ENCODE assay signal across 1 cellular context in the genomic region with DNA sequence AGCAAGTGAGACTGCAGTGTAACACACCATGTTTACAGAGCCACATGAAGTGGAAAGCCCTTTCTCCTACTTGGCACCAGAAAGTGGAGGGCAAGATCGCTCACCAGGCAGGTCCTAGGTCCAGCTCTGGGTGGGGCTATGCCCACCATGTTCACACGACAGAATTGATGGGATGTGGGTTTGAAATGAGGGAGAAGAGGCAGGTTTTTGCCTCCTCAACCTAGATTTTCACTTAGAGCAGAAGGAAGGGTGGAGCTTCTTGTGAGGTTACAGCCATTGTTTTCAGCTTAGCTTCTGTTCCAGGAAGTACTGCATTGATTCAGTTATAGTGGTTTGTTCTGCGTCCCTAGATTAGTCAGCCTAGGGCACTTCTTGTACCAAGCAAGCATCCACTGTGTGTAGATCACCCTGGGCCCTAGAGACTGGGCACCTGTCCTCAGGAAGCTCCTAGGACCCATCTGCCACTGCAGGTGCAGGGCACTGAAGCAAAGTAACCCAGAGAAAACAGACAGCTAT.
TF ChIP-seq lines count a peak whose summit lies in the region.

No MANE protein-coding gene starts in this region.

TF ChIP-seq in K562, 482 proteins besides CTCF, POLR2A, EP300 and RAD21 (continued from another document and continues in another):
- 0 out of 2 replicates have a peak, but pooled peaks have one; percentile 63 for TF ChIP-seq HIVEP1 (CRISPR knock-in tag; IDR thresholded peaks at IDR 0.05)
- no peak for TF ChIP-seq NONO (IDR thresholded peaks at IDR 0.05; ENCODE audit: low read depth in 2 of 2, low read length in 1 of 2)
- no peak for TF ChIP-seq KLF10 (CRISPR knock-in tag; IDR thresholded peaks at IDR 0.05)
- TF ChIP-seq, protein P1, sequence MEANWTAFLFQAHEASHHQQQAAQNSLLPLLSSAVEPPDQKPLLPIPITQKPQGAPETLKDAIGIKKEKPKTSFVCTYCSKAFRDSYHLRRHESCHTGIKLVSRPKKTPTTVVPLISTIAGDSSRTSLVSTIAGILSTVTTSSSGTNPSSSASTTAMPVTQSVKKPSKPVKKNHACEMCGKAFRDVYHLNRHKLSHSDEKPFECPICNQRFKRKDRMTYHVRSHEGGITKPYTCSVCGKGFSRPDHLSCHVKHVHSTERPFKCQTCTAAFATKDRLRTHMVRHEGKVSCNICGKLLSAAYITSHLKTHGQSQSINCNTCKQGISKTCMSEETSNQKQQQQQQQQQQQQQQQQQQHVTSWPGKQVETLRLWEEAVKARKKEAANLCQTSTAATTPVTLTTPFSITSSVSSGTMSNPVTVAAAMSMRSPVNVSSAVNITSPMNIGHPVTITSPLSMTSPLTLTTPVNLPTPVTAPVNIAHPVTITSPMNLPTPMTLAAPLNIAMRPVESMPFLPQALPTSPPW (CRISPR knock-in tag; IDR thresholded peaks at IDR 0.05), result no peak; the same call in 1 of the 2 replicates
- TF ChIP-seq, protein P2, sequence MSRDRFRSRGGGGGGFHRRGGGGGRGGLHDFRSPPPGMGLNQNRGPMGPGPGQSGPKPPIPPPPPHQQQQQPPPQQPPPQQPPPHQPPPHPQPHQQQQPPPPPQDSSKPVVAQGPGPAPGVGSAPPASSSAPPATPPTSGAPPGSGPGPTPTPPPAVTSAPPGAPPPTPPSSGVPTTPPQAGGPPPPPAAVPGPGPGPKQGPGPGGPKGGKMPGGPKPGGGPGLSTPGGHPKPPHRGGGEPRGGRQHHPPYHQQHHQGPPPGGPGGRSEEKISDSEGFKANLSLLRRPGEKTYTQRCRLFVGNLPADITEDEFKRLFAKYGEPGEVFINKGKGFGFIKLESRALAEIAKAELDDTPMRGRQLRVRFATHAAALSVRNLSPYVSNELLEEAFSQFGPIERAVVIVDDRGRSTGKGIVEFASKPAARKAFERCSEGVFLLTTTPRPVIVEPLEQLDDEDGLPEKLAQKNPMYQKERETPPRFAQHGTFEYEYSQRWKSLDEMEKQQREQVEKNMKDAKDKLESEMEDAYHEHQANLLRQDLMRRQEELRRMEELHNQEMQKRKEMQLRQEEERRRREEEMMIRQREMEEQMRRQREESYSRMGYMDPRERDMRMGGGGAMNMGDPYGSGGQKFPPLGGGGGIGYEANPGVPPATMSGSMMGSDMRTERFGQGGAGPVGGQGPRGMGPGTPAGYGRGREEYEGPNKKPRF (IDR thresholded peaks at IDR 0.05; ENCODE audit: low read depth, low read length), result no peak
- TF ChIP-seq, protein P3, sequence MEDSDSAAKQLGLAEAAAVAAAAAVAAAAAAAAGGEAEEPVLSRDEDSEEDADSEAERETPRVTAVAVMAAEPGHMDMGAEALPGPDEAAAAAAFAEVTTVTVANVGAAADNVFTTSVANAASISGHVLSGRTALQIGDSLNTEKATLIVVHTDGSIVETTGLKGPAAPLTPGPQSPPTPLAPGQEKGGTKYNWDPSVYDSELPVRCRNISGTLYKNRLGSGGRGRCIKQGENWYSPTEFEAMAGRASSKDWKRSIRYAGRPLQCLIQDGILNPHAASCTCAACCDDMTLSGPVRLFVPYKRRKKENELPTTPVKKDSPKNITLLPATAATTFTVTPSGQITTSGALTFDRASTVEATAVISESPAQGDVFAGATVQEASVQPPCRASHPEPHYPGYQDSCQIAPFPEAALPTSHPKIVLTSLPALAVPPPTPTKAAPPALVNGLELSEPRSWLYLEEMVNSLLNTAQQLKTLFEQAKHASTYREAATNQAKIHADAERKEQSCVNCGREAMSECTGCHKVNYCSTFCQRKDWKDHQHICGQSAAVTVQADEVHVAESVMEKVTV (CRISPR knock-in tag; IDR thresholded peaks at IDR 0.05), result no peak
- TF ChIP-seq, protein P4, sequence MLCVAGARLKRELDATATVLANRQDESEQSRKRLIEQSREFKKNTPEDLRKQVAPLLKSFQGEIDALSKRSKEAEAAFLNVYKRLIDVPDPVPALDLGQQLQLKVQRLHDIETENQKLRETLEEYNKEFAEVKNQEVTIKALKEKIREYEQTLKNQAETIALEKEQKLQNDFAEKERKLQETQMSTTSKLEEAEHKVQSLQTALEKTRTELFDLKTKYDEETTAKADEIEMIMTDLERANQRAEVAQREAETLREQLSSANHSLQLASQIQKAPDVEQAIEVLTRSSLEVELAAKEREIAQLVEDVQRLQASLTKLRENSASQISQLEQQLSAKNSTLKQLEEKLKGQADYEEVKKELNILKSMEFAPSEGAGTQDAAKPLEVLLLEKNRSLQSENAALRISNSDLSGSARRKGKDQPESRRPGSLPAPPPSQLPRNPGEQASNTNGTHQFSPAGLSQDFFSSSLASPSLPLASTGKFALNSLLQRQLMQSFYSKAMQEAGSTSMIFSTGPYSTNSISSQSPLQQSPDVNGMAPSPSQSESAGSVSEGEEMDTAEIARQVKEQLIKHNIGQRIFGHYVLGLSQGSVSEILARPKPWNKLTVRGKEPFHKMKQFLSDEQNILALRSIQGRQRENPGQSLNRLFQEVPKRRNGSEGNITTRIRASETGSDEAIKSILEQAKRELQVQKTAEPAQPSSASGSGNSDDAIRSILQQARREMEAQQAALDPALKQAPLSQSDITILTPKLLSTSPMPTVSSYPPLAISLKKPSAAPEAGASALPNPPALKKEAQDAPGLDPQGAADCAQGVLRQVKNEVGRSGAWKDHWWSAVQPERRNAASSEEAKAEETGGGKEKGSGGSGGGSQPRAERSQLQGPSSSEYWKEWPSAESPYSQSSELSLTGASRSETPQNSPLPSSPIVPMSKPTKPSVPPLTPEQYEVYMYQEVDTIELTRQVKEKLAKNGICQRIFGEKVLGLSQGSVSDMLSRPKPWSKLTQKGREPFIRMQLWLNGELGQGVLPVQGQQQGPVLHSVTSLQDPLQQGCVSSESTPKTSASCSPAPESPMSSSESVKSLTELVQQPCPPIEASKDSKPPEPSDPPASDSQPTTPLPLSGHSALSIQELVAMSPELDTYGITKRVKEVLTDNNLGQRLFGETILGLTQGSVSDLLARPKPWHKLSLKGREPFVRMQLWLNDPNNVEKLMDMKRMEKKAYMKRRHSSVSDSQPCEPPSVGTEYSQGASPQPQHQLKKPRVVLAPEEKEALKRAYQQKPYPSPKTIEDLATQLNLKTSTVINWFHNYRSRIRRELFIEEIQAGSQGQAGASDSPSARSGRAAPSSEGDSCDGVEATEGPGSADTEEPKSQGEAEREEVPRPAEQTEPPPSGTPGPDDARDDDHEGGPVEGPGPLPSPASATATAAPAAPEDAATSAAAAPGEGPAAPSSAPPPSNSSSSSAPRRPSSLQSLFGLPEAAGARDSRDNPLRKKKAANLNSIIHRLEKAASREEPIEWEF (CRISPR knock-in tag; IDR thresholded peaks at IDR 0.05), result peak; percentile 61; the same call in 1 of the 2 replicates
- TF ChIP-seq MTA1 (IDR thresholded peaks at IDR 0.05; ENCODE audit: borderline replicate concordance), result no peak
- peak; percentile 37; the same call in 1 of the 2 replicates for TF ChIP-seq CXXC5 (CRISPR knock-in tag; IDR thresholded peaks at IDR 0.05)
- TF ChIP-seq, protein P5, sequence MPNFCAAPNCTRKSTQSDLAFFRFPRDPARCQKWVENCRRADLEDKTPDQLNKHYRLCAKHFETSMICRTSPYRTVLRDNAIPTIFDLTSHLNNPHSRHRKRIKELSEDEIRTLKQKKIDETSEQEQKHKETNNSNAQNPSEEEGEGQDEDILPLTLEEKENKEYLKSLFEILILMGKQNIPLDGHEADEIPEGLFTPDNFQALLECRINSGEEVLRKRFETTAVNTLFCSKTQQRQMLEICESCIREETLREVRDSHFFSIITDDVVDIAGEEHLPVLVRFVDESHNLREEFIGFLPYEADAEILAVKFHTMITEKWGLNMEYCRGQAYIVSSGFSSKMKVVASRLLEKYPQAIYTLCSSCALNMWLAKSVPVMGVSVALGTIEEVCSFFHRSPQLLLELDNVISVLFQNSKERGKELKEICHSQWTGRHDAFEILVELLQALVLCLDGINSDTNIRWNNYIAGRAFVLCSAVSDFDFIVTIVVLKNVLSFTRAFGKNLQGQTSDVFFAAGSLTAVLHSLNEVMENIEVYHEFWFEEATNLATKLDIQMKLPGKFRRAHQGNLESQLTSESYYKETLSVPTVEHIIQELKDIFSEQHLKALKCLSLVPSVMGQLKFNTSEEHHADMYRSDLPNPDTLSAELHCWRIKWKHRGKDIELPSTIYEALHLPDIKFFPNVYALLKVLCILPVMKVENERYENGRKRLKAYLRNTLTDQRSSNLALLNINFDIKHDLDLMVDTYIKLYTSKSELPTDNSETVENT (CRISPR knock-in tag; IDR thresholded peaks at IDR 0.05), result 0 out of 2 replicates have a peak, but pooled peaks have one; percentile 22
- TF ChIP-seq ZNF324 (CRISPR knock-in tag; IDR thresholded peaks at IDR 0.05), result no peak
- no peak for TF ChIP-seq HDAC2 (IDR thresholded peaks at IDR 0.05)
- TF ChIP-seq SMC3 (conservative IDR thresholded peaks at IDR 0.05; ENCODE audit: insufficient read depth, low read depth, low read length), result no peak
- TF ChIP-seq ESRRB (CRISPR knock-in tag; IDR thresholded peaks at IDR 0.05; ENCODE audit: borderline replicate concordance), result no peak
- TF ChIP-seq TCF3 (CRISPR knock-in tag; IDR thresholded peaks at IDR 0.05), result peak; percentile 57
- no peak for TF ChIP-seq ZBTB8A (IDR thresholded peaks at IDR 0.05; ENCODE audit: partially characterized antibody)
- 0 out of 2 replicates have a peak, but pooled peaks have one; percentile 5 for TF ChIP-seq ZNF766 (CRISPR knock-in tag; conservative IDR thresholded peaks at IDR 0.05)
- no peak for TF ChIP-seq MEF2D (tag; conservative IDR thresholded peaks at IDR 0.05; ENCODE audit: low read depth)
- TF ChIP-seq ELF4 (CRISPR knock-in tag; IDR thresholded peaks at IDR 0.05), result peak; percentile 57; the same call in 1 of the 2 replicates
- TF ChIP-seq FOXK2 (conservative IDR thresholded peaks at IDR 0.05 in 1 of 2, IDR thresholded peaks at IDR 0.05 in 1 of 2; ENCODE audit: low read depth in 2 of 2), result peak in 1 of 2 experiments; percentile 60; a peak in 1 of 4 replicates
- no peak for TF ChIP-seq HMGN3 (IDR thresholded peaks at IDR 0.05; ENCODE audit: borderline replicate concordance, extremely low read depth, insufficient read length, low read depth, low read length)
- TF ChIP-seq ZNF551 (CRISPR knock-in tag; IDR thresholded peaks at IDR 0.05), result no peak
- TF ChIP-seq NR4A1 (CRISPR knock-in tag; IDR thresholded peaks at IDR 0.05), result no peak
- no peak for TF ChIP-seq NR4A1 (tag; IDR thresholded peaks at IDR 0.05)
- TF ChIP-seq FOXA3 (CRISPR knock-in tag; conservative IDR thresholded peaks at IDR 0.05 in 1 of 2, IDR thresholded peaks at IDR 0.05 in 1 of 2), result peak in 1 of 2 experiments; percentile 73; a peak in 1 of 4 replicates
- TF ChIP-seq SRSF9 (IDR thresholded peaks at IDR 0.05; ENCODE audit: borderline replicate concordance, low read depth, low read length), result no peak
- TF ChIP-seq L3MBTL2 (IDR thresholded peaks at IDR 0.05), result no peak
- peak; percentile 26 for TF ChIP-seq ASH1L (IDR thresholded peaks at IDR 0.05; ENCODE audit: borderline replicate concordance, low read depth, partially characterized antibody)
- TF ChIP-seq HMG20B (CRISPR knock-in tag; IDR thresholded peaks at IDR 0.05), result no peak
- TF ChIP-seq ILF3 (IDR thresholded peaks at IDR 0.05; ENCODE audit: borderline replicate concordance), result no peak
- no peak for TF ChIP-seq CCNT2 (IDR thresholded peaks at IDR 0.05; ENCODE audit: borderline replicate concordance, extremely low read depth, insufficient read length, low read depth, low read length)
- no peak for TF ChIP-seq NBN (IDR thresholded peaks at IDR 0.05; ENCODE audit: low read depth)
- 0 out of 2 replicates have a peak, but pooled peaks have one; percentile 23 for TF ChIP-seq ZNF764 (CRISPR knock-in tag; IDR thresholded peaks at IDR 0.05; ENCODE audit: low read depth)
- TF ChIP-seq HDAC1 (IDR thresholded peaks at IDR 0.05), result 0 out of 4 replicates have a peak, but pooled peaks of 1 of the 2 experiments have one; percentile 43
- TF ChIP-seq ZNF311 (CRISPR knock-in tag; IDR thresholded peaks at IDR 0.05), result peak; percentile 64
- no peak for TF ChIP-seq LCOR (CRISPR knock-in tag; IDR thresholded peaks at IDR 0.05)
- TF ChIP-seq ZNF143 (CRISPR knock-in tag; IDR thresholded peaks at IDR 0.05), result no peak
- no peak for TF ChIP-seq PHF20 (IDR thresholded peaks at IDR 0.05; ENCODE audit: partially characterized antibody)
- TF ChIP-seq OTX1 (CRISPR knock-in tag; IDR thresholded peaks at IDR 0.05), result 0 out of 2 replicates have a peak, but pooled peaks have one; percentile 52
- no peak for TF ChIP-seq BDP1 (IDR thresholded peaks at IDR 0.05; ENCODE audit: insufficient read depth, insufficient read length)
- TF ChIP-seq ZNF239 (CRISPR knock-in tag; IDR thresholded peaks at IDR 0.05), result no peak
- TF ChIP-seq, protein P6, sequence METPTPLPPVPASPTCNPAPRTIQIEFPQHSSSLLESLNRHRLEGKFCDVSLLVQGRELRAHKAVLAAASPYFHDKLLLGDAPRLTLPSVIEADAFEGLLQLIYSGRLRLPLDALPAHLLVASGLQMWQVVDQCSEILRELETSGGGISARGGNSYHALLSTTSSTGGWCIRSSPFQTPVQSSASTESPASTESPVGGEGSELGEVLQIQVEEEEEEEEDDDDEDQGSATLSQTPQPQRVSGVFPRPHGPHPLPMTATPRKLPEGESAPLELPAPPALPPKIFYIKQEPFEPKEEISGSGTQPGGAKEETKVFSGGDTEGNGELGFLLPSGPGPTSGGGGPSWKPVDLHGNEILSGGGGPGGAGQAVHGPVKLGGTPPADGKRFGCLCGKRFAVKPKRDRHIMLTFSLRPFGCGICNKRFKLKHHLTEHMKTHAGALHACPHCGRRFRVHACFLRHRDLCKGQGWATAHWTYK (CRISPR knock-in tag; IDR thresholded peaks at IDR 0.05), result peak; percentile 61; the same call in 1 of the 2 replicates
- TF ChIP-seq POLR3G (IDR thresholded peaks at IDR 0.05; ENCODE audit: extremely low read depth, insufficient read length, insufficient replicate concordance), result no peak
- TF ChIP-seq SMARCA5 (IDR thresholded peaks at IDR 0.05), result no peak
- no peak for TF ChIP-seq NRF1 (conservative IDR thresholded peaks at IDR 0.05 in 1 of 2, IDR thresholded peaks at IDR 0.05 in 1 of 2)
- TF ChIP-seq CHCHD3 (CRISPR knock-in tag; IDR thresholded peaks at IDR 0.05), result no peak
- TF ChIP-seq PRPF4 (IDR thresholded peaks at IDR 0.05; ENCODE audit: insufficient read depth, low read depth, low read length, poor library complexity, severe bottlenecking), result no peak
- TF ChIP-seq NCOA4 (IDR thresholded peaks at IDR 0.05; ENCODE audit: partially characterized antibody), result no peak
- TF ChIP-seq KDM1A (IDR thresholded peaks at IDR 0.05), result no peak
- TF ChIP-seq ZNF165 (CRISPR knock-in tag; IDR thresholded peaks at IDR 0.05; ENCODE audit: borderline replicate concordance), result peak; percentile 51; the same call in 1 of the 2 replicates
- TF ChIP-seq POU5F1 (IDR thresholded peaks at IDR 0.05; ENCODE audit: borderline replicate concordance, low read depth, low read length, partially characterized antibody), result no peak
- TF ChIP-seq TEAD1 (CRISPR knock-in tag; IDR thresholded peaks at IDR 0.05), result no peak
- TF ChIP-seq ZNF444 (CRISPR knock-in tag; IDR thresholded peaks at IDR 0.05), result no peak
- TF ChIP-seq ZNF75A (CRISPR knock-in tag; IDR thresholded peaks at IDR 0.05), result no peak
- TF ChIP-seq PHF21A (IDR thresholded peaks at IDR 0.05; ENCODE audit: borderline replicate concordance, low read depth), result no peak
- TF ChIP-seq, protein P7, sequence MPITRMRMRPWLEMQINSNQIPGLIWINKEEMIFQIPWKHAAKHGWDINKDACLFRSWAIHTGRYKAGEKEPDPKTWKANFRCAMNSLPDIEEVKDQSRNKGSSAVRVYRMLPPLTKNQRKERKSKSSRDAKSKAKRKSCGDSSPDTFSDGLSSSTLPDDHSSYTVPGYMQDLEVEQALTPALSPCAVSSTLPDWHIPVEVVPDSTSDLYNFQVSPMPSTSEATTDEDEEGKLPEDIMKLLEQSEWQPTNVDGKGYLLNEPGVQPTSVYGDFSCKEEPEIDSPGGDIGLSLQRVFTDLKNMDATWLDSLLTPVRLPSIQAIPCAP (CRISPR knock-in tag; IDR thresholded peaks at IDR 0.05; ENCODE audit: borderline replicate concordance), result no peak
- no peak for TF ChIP-seq PYGO2 (tag; IDR thresholded peaks at IDR 0.05)
- TF ChIP-seq BRD4 (IDR thresholded peaks at IDR 0.05), result no peak
- no peak for TF ChIP-seq HDAC8 (tag; IDR thresholded peaks at IDR 0.05)
